15 cellular contexts compared by ENCODE assay signal in genomic region chr11:17635551-17635938, GRCh38.
"Had no signal": no experiment of that assay in that cellular context is flagged by ENCODE, and none has a peak within 500 bp of the region (broad histone marks: within the 10 kb centered on the region; RNA-seq: fewer than 3 reads in every experiment).

No MANE protein-coding gene starts in this region.

- H3K27ac ChIP-seq: adrenal gland, cardiac muscle cell, heart left ventricle, skin epidermis, transverse colon had no signal

- H3K4me1 ChIP-seq: adrenal gland, heart left ventricle, transverse colon had no signal

- H3K9me3 ChIP-seq: adrenal gland, heart left ventricle, transverse colon had no signal

- H3K27me3 ChIP-seq: adrenal gland, cardiac muscle cell, heart left ventricle, transverse colon had no signal

- H3K4me3 ChIP-seq: adrenal gland, cardiac muscle cell, heart left ventricle, skin epidermis, transverse colon had no signal

- DNase-seq: activated CD4-positive, alpha-beta memory T cell treated with anti-CD3 and anti-CD28 coated beads for 36 hours; activated effector memory CD4-positive, alpha-beta T cell treated with anti-CD3 and anti-CD28 coated beads, Interleukin-2, amount 50 U/mL, for 16 hours; activated T-cell treated with anti-CD3 and anti-CD28 coated beads, Interleukin-2, amount 50 U/mL, for 48 hours; adrenal gland; mesendoderm; occipital lobe; stimulated activated CD4-positive, alpha-beta T cell treated with anti-CD3 and anti-CD28 coated beads, Interleukin-15, amount 100 ng/mL, for 24 hours; stimulated activated CD4-positive, alpha-beta T cell treated with anti-CD3 and anti-CD28 coated beads, Interleukin-4, amount 100 ng/mL, for 1 hour; stimulated activated naive CD4-positive, alpha-beta T cell treated with Interleukin-2 at 50 U/mL for 16 hours; substantia nigra; T1000; transverse colon had no signal

- H3K36me3 ChIP-seq: adrenal gland, cardiac muscle cell, heart left ventricle, transverse colon had no signal

- ATAC-seq: heart left ventricle had no signal
